In the genomic region with DNA sequence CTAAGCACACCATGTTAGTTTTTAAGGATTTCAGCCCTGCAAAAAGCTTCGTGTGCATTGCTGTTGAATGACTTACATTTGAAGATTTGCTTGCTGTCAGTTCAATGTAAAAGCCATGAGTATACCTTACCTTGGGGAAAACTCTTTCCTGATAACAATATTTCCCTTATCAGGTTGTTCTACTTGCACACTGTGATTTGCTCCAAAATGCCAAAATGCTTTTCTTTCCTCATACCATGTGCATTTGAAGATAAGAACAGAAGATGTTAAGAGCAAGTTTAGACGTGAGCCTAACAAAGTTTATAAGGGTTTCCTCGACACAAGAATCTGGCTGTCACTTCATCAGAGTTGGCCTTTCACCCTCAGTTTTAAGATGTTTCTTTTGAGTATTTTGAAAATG, we compare ENCODE assay signal across 31 cellular contexts. TPM values are rescaled to one million over a fixed set of nuclear protein-coding genes. Genes with fewer than 3 reads are reported as not detected.
A peak's percentile ranks its signal among the peaks of the same experiment; 100 is the strongest.
DNase-seq lines count a peak whose midpoint lies in the region; ATAC-seq, FAIRE-seq and TF ChIP-seq lines count a peak whose summit lies in the region.
"Had no signal": no experiment of that assay in that cellular context is flagged by ENCODE, and none has a peak within 500 bp of the region (broad histone marks: within the 10 kb centered on the region; RNA-seq: fewer than 3 reads in every experiment).

No MANE protein-coding gene starts in this region.

- no peaks in the 10 kb centered on the region for H3K36me3 ChIP-seq in osteoblast (ENCODE audit: insufficient read depth, low read length)
- H3K36me3 ChIP-seq: BE2C, BLaER1 had no signal

- H3K27ac ChIP-seq in osteoblast (ENCODE audit: low read depth, low read length), result no peak overlapping the region
- H3K27ac ChIP-seq: BLaER1 had no signal

- no peak for TF ChIP-seq CTCF in osteoblast (IDR thresholded peaks at IDR 0.05; ENCODE audit: extremely low read depth, low read depth, low read length)

- H3K4me3 ChIP-seq in osteoblast (ENCODE audit: insufficient read depth, low read length), result no peak overlapping the region
- H3K4me3 ChIP-seq: BLaER1, GM12878 had no signal

- no peaks in the 10 kb centered on the region for H3K27me3 ChIP-seq in osteoblast (ENCODE audit: insufficient read depth, low read length)
- H3K27me3 ChIP-seq: BE2C, BLaER1 had no signal

- DNase-seq in SK-N-DZ (ENCODE audit: low spot score), result peak; percentile 25
- no peak for DNase-seq in osteoblast (ENCODE audit: insufficient read length, low spot score, missing footprints)
- DNase-seq in NCI-H774 (lab: John Stamatoyannopoulos, UW), result no peak
- no peak for DNase-seq in NCI-H748 (lab: John Stamatoyannopoulos, UW; ENCODE audit: unreplicated experiment)
- DNase-seq: 8988T; ACHN; BE2C; C1 segment of cervical spinal cord; CD4-positive, alpha-beta memory T cell; CD4-positive, CD25-positive, alpha-beta regulatory T cell; CD8-positive, alpha-beta memory T cell; COR-L47; DMS 273 treated with DMSO at 0.1 percent for 48 hours; DMS153; DMS53; DMS79; DND-41; EL; GDM1 had no signal

- no peak for ATAC-seq in GM18909 (IDR thresholded peaks at IDR 0.05; ENCODE audit: poor library complexity, unreplicated experiment)
- ATAC-seq: GM12878 had no signal

- FAIRE-seq in TTC549 (lab: Jason Lieb, UNC), result peak; percentile 29
- FAIRE-seq: A204.1, GM12878, GM12892, GM18507, GM19239 had no signal

- peak overlapping the region; percentile 7 for H2AFZ ChIP-seq in osteoblast (ENCODE audit: low read length)

- H3K4me1 ChIP-seq in osteoblast (ENCODE audit: insufficient read depth, low read length), result peaks cover 3% of the 10 kb centered on the region

- no peaks in the 10 kb centered on the region for H4K20me1 ChIP-seq in osteoblast (ENCODE audit: insufficient read depth, low read length)
- H4K20me1 ChIP-seq: BLaER1 had no signal

- H3K9me3 ChIP-seq in osteoblast (ENCODE audit: low read depth, low read length), result no peaks in the 10 kb centered on the region
- H3K9me3 ChIP-seq: BE2C, BLaER1 had no signal

- H3K4me2 ChIP-seq in osteoblast (ENCODE audit: insufficient read depth, low read length), result no peak overlapping the region
- H3K4me2 ChIP-seq: BLaER1 had no signal

- no peaks in the 10 kb centered on the region for H3K79me2 ChIP-seq in osteoblast (ENCODE audit: insufficient read depth, low read length)

RNA-seq across cellular contexts. Expression of a gene that starts 57.6 kb away (rescaled TPM):
- polyA plus RNA-seq in SK-N-DZ (2014; cell fraction: cytosol; rRNA removed), result 0.33 and 0.35 TPM in 2 replicates
- 1.3 and 1.6 TPM in 2 replicates for polyA plus RNA-seq in SK-N-DZ (2014; cell fraction: nucleus; rRNA removed)
- 0.59 and 0.72 TPM in 2 replicates for total RNA-seq in osteoblast
- total RNA-seq: CD4-positive, alpha-beta memory T cell; CD4-positive, CD25-positive, alpha-beta regulatory T cell; CD8-positive, alpha-beta memory T cell; Daoy; G401; GM12878 had no signal
- polyA plus RNA-seq: AG04450; CD14-positive monocyte; CD4-positive, alpha-beta memory T cell; CD4-positive, CD25-positive, alpha-beta regulatory T cell; CD8-positive, alpha-beta memory T cell; GM12878 had no signal
